11 cellular contexts compared by ENCODE assay signal in genomic region chr20:20710443-20710842, GRCh38. TPM values are rescaled to one million over a fixed set of nuclear protein-coding genes. Genes with fewer than 3 reads are reported as not detected.
DNase-seq lines count a peak whose midpoint lies in the region; ATAC-seq and TF ChIP-seq lines count a peak whose summit lies in the region.
"Had no signal": no experiment of that assay in that cellular context is flagged by ENCODE, and none has a peak within 500 bp of the region (broad histone marks: within the 10 kb centered on the region; RNA-seq: fewer than 3 reads in every experiment).

No MANE protein-coding gene starts in this region.

- H3K9ac ChIP-seq in liver (ENCODE audit: low read depth in 1 of 2, low read length in 2 of 2): peak overlapping the region; percentile 54 to 85
- peak overlapping the region in 4 of 5 donors; percentile 74 to 90 (median 76) for H3K9ac ChIP-seq in subcutaneous abdominal adipose tissue (ENCODE audit: low read length in 5 of 5)

- H3K36me3 ChIP-seq in liver (ENCODE audit: control insufficient read depth in 4 of 4, insufficient read depth in 3 of 4, low read depth in 1 of 4, low read length in 3 of 4): no peaks in the 10 kb centered on the region
- H3K36me3 ChIP-seq in subcutaneous abdominal adipose tissue (ENCODE audit: control insufficient read depth in 5 of 5, insufficient read depth in 5 of 5, low read length in 5 of 5): no peaks in the 10 kb centered on the region

- H3K36me3 Mint-ChIP-seq in activated T-cell treated with anti-CD3 and anti-CD28 coated beads, Interleukin-2, amount 50 U/mL, for 72 hours (ENCODE audit: insufficient read depth in 2 of 2): peaks cover 0 to 8% of the 10 kb centered on the region in 2 donors
- peaks cover 28% of the 10 kb centered on the region for H3K36me3 Mint-ChIP-seq in activated naive CD8-positive, alpha-beta T cell treated with anti-CD3 and anti-CD28 coated beads for 36 hours

- peaks cover 13 to 43% (median 23%) of the 10 kb centered on the region in 4 donors for H3K4me1 ChIP-seq in liver (ENCODE audit: control insufficient read depth in 4 of 4, insufficient read depth in 4 of 4, low read length in 3 of 4)
- peaks cover 3 to 53% (median 36%) of the 10 kb centered on the region in 5 donors for H3K4me1 ChIP-seq in subcutaneous abdominal adipose tissue (ENCODE audit: control insufficient read depth in 5 of 5, insufficient read depth in 5 of 5, low read length in 5 of 5)

- TF ChIP-seq CTCF in liver (IDR thresholded peaks at IDR 0.05; ENCODE audit: low read depth, low read length, missing input control): no peak

- H3K27me3 ChIP-seq in liver (ENCODE audit: control insufficient read depth in 4 of 4, insufficient read depth in 4 of 4, low read length in 3 of 4): no peaks in the 10 kb centered on the region
- no peaks in the 10 kb centered on the region for H3K27me3 ChIP-seq in subcutaneous abdominal adipose tissue (ENCODE audit: control insufficient read depth in 5 of 5, insufficient read depth in 4 of 5, low read length in 5 of 5)

- no peaks in the 10 kb centered on the region for H3K27me3 Mint-ChIP-seq in activated T-cell treated with anti-CD3 and anti-CD28 coated beads, Interleukin-2, amount 50 U/mL, for 72 hours (ENCODE audit: low read depth)
- no peaks in the 10 kb centered on the region for H3K27me3 Mint-ChIP-seq in activated naive CD8-positive, alpha-beta T cell treated with anti-CD3 and anti-CD28 coated beads for 36 hours

- peak overlapping the region; percentile 82 to 100 (median 94) for H3K4me3 ChIP-seq in liver (ENCODE audit: low read depth in 1 of 3, low read length in 3 of 3)
- peak overlapping the region; percentile 0 to 87 (median 76) for H3K4me3 ChIP-seq in subcutaneous abdominal adipose tissue (ENCODE audit: low read depth in 1 of 5, low read length in 5 of 5)

- in situ Hi-C loops in KBM-7 (cut with MboI; ENCODE audit: low pct_unique_long_range_greater_than_20kb, low sequenced_read_pairs): no loop called here

- 10% methylated on average over 1 of the region's 1 CpG for WGBS in liver

- H3K9me3 Mint-ChIP-seq in activated T-cell treated with anti-CD3 and anti-CD28 coated beads, Interleukin-2, amount 50 U/mL, for 72 hours: peaks cover 2 to 5% of the 10 kb centered on the region in 2 donors
- H3K9me3 Mint-ChIP-seq in activated naive CD8-positive, alpha-beta T cell treated with anti-CD3 and anti-CD28 coated beads for 36 hours: peaks cover 4% of the 10 kb centered on the region

- peak overlapping the region; percentile 95 for H3K27ac Mint-ChIP-seq in activated T-cell treated with anti-CD3 and anti-CD28 coated beads, Interleukin-2, amount 50 U/mL, for 72 hours
- peak overlapping the region; percentile 88 for H3K27ac Mint-ChIP-seq in activated naive CD8-positive, alpha-beta T cell treated with anti-CD3 and anti-CD28 coated beads for 36 hours

- DNase-seq in activated T-cell treated with anti-CD3 and anti-CD28 coated beads, Interleukin-2, amount 50 U/mL, for 72 hours: no peak
- no peak for DNase-seq in activated T-cell treated with anti-CD3 and anti-CD28 coated beads, Interleukin-2, amount 50 U/mL, for 1 hour
- DNase-seq in activated naive CD8-positive, alpha-beta T cell treated with anti-CD3 and anti-CD28 coated beads for 36 hours: no peak
- DNase-seq in KBM-7: no peak
- no peak for DNase-seq in D341Med (ENCODE audit: low spot score)
- DNase-seq: H7, NCI-H187, SHP77 had no signal

- H3K27ac ChIP-seq in liver (ENCODE audit: low read depth in 1 of 2, low read length in 2 of 2): peak overlapping the region; percentile 96 to 97
- peak overlapping the region; percentile 81 for H3K27ac ChIP-seq in subcutaneous abdominal adipose tissue (ENCODE audit: low read depth, low read length)

- H3K4me3 Mint-ChIP-seq in activated T-cell treated with anti-CD3 and anti-CD28 coated beads, Interleukin-2, amount 50 U/mL, for 72 hours: peak overlapping the region; percentile 95 to 96
- H3K4me3 Mint-ChIP-seq in activated naive CD8-positive, alpha-beta T cell treated with anti-CD3 and anti-CD28 coated beads for 36 hours: peak overlapping the region; percentile 91

- peaks cover 48% of the 10 kb centered on the region for H3K4me1 Mint-ChIP-seq in activated T-cell treated with anti-CD3 and anti-CD28 coated beads, Interleukin-2, amount 50 U/mL, for 72 hours (ENCODE audit: low read depth)
- H3K4me1 Mint-ChIP-seq in activated naive CD8-positive, alpha-beta T cell treated with anti-CD3 and anti-CD28 coated beads for 36 hours: peaks cover 37% of the 10 kb centered on the region

- TF ChIP-seq RAD21 in liver (IDR thresholded peaks at IDR 0.05): no peak

- no peak for ATAC-seq in activated T-cell treated with anti-CD3 and anti-CD28 coated beads, Interleukin-2, amount 50 U/mL, for 72 hours (replicated peaks in 1 of 2)
- no peak for ATAC-seq in GM19035 (IDR thresholded peaks at IDR 0.05; ENCODE audit: unreplicated experiment)

- no peaks in the 10 kb centered on the region for H3K9me3 ChIP-seq in liver (ENCODE audit: control insufficient read depth in 4 of 4, low read length in 3 of 4)
- no peaks in the 10 kb centered on the region for H3K9me3 ChIP-seq in subcutaneous abdominal adipose tissue (ENCODE audit: control insufficient read depth in 5 of 5, low read length in 5 of 5)

TF ChIP-seq in liver, 16 proteins besides CTCF, POLR2A, EP300 and RAD21:
- TF ChIP-seq JUND (IDR thresholded peaks at IDR 0.05) (no peak), TAF1 (conservative IDR thresholded peaks at IDR 0.05) (no peak), YY1 (IDR thresholded peaks at IDR 0.05) (no peak), FOXA2 (IDR thresholded peaks at IDR 0.05) (no peak), ZBTB33 (IDR thresholded peaks at IDR 0.05) (no peak), SP1 (IDR thresholded peaks at IDR 0.05) (no peak), RXRA (IDR thresholded peaks at IDR 0.05) (no peak), MAX (IDR thresholded peaks at IDR 0.05) (no peak), REST (IDR thresholded peaks at IDR 0.05) (no peak), HNF4G (IDR thresholded peaks at IDR 0.05) (no peak)

RNA-seq across cellular contexts. Expression of gene RALGAPA2, which starts 2.0 kb away (rescaled TPM):
- total RNA-seq in activated T-cell treated with anti-CD3 and anti-CD28 coated beads, Interleukin-2, amount 50 U/mL, for 72 hours: 10 to 100 TPM; 38.4 to 46.8 TPM
- 10 to 100 TPM; 14.7 to 15.6 TPM for total RNA-seq in activated naive CD8-positive, alpha-beta T cell treated with anti-CD3 and anti-CD28 coated beads for 36 hours
- total RNA-seq in liver: 10 to 100 TPM; 14.8 to 89.9 TPM
- 10 to 100 TPM; 20.2 to 29.9 TPM for polyA plus RNA-seq in liver
